25 cellular contexts compared by ENCODE assay signal in the genomic region with DNA sequence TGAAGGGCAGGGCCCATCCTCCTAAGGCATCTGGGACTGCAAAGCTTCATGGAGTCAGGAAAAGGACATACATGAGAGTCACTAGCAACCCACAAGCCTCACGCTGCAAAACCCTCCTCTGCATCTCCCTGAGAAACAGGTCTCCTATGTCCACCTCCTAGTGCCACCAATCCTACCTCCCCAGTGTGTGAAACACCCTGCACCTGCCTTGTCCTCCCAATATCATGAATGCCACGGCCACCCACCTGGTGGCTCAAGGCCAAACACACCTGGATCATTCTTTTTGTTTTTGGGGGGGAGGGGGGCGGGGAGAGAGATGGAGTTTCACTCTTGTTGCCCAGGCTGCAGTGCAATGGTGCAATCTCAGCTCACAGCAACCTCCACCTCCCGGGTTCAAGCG.
DNase-seq lines count a peak whose midpoint lies in the region; ATAC-seq lines count a peak whose summit lies in the region.
"Had no signal": no experiment of that assay in that cellular context is flagged by ENCODE, and none has a peak within 500 bp of the region (broad histone marks: within the 10 kb centered on the region; RNA-seq: fewer than 3 reads in every experiment).

No MANE protein-coding gene starts in this region.

- H4K8ac ChIP-seq in trophoblast cell (ENCODE audit: low read depth, low read length): no peak overlapping the region

- no peak overlapping the region for H3K4me3 Mint-ChIP-seq in activated T-cell treated with anti-CD3 and anti-CD28 coated beads, Interleukin-2, amount 50 U/mL, for 24 hours
- no peak overlapping the region for H3K4me3 Mint-ChIP-seq in T-helper 17 cell
- H3K4me3 Mint-ChIP-seq: activated CD4-positive, alpha-beta T cell treated with anti-CD3 and anti-CD28 coated beads, Interleukin-2, amount 10 ng/mL, durations not matched to agents 24 days and 14 days; immature natural killer cell; naive thymus-derived CD8-positive, alpha-beta T cell had no signal

- no peak overlapping the region for H4K12ac ChIP-seq in trophoblast cell (ENCODE audit: low read depth, low read length)

- peak overlapping the region; percentile 33 for H3K18ac ChIP-seq in trophoblast cell (ENCODE audit: low read length)

- H3K4ac ChIP-seq in trophoblast cell (ENCODE audit: low read depth, low read length): peak overlapping the region; percentile 19

- peaks cover 33 to 38% of the 10 kb centered on the region in 2 experiments for H3K36me3 ChIP-seq in trophoblast cell (ENCODE audit: control insufficient read depth in 1 of 2, insufficient read depth in 2 of 2, low read length in 2 of 2)
- H3K36me3 ChIP-seq: ovary had no signal

- no peak overlapping the region for H2BK120ac ChIP-seq in trophoblast cell (ENCODE audit: insufficient read depth, low read length, poor library complexity)

- H3K4me3 ChIP-seq in trophoblast cell (ENCODE audit: low read depth, low read length): no peak overlapping the region
- H3K4me3 ChIP-seq: body of pancreas, hepatocyte, ovary had no signal

- H4K91ac ChIP-seq in trophoblast cell (ENCODE audit: low read depth, low read length): no peak overlapping the region

- no peak for ATAC-seq in T-helper 17 cell
- ATAC-seq in HG03439 (IDR thresholded peaks at IDR 0.05; ENCODE audit: unreplicated experiment): no peak
- ATAC-seq: body of pancreas; esophagus mucosa; HCT116; left lobe of liver; naive thymus-derived CD8-positive, alpha-beta T cell had no signal

- no peak overlapping the region for H2BK12ac ChIP-seq in trophoblast cell (ENCODE audit: low read length)

- H3K27me3 ChIP-seq in trophoblast cell (ENCODE audit: insufficient read depth, low read length): no peaks in the 10 kb centered on the region
- H3K27me3 ChIP-seq: body of pancreas, hepatocyte, ovary had no signal

- no peak for DNase-seq in activated T-cell treated with anti-CD3 and anti-CD28 coated beads, Interleukin-2, amount 50 U/mL, for 24 hours
- DNase-seq in activated T-cell treated with anti-CD3 and anti-CD28 coated beads, Interleukin-2, amount 50 U/mL, for 1 hour: no peak
- DNase-seq in NCI-H1417 (lab: John Stamatoyannopoulos, UW) (peak in 2 of 3 experiments; percentile 81 to 94), T-helper 17 cell (no peak), trophoblast cell (no peak), NCI-H526 (lab: John Stamatoyannopoulos, UW) (no peak), NCI-H510A treated with DMSO at 0.1 percent for 48 hours (lab: John Stamatoyannopoulos, UW) (no peak)
- DNase-seq: activated CD4-positive, alpha-beta T cell treated with anti-CD3 and anti-CD28 coated beads, Interleukin-2, amount 10 ng/mL, durations not matched to agents 24 days and 14 days; body of pancreas; C1 segment of cervical spinal cord; effector CD4-positive, alpha-beta T cell; foreskin melanocyte; GDM1; immature natural killer cell; MV-4-11; naive thymus-derived CD8-positive, alpha-beta T cell; NCI-H2081 treated with DMSO at 0.1 percent for 48 hours; NCI-H524 treated with DMSO at 0.1 percent for 48 hours; ovary; SHP77 treated with DMSO at 0.1 percent for 48 hours had no signal

- H3K36me3 Mint-ChIP-seq in activated T-cell treated with anti-CD3 and anti-CD28 coated beads, Interleukin-2, amount 50 U/mL, for 24 hours (ENCODE audit: low read depth): peaks cover 78% of the 10 kb centered on the region
- H3K36me3 Mint-ChIP-seq in T-helper 17 cell (ENCODE audit: low read depth): peaks cover 4% of the 10 kb centered on the region

- H3K4me1 Mint-ChIP-seq in activated T-cell treated with anti-CD3 and anti-CD28 coated beads, Interleukin-2, amount 50 U/mL, for 24 hours (ENCODE audit: low read depth): peaks cover 22% of the 10 kb centered on the region
- H3K4me1 Mint-ChIP-seq in T-helper 17 cell: peaks cover 18% of the 10 kb centered on the region

- H3K9me3 Mint-ChIP-seq in activated T-cell treated with anti-CD3 and anti-CD28 coated beads, Interleukin-2, amount 50 U/mL, for 24 hours: no peaks in the 10 kb centered on the region
- H3K9me3 Mint-ChIP-seq: activated CD4-positive, alpha-beta T cell treated with anti-CD3 and anti-CD28 coated beads, Interleukin-2, amount 10 ng/mL, durations not matched to agents 24 days and 14 days; immature natural killer cell; naive thymus-derived CD8-positive, alpha-beta T cell had no signal

- no peak overlapping the region for H3K27ac ChIP-seq in trophoblast cell (ENCODE audit: low read depth, low read length)
- H3K27ac ChIP-seq: body of pancreas, hepatocyte, ovary had no signal

- H2AK5ac ChIP-seq in trophoblast cell (ENCODE audit: low read length): no peak overlapping the region

- H2AFZ ChIP-seq in trophoblast cell (ENCODE audit: insufficient read depth, low read length, poor library complexity): no peak overlapping the region
- H2AFZ ChIP-seq: hepatocyte had no signal

- peaks cover 0 to 2% of the 10 kb centered on the region in 2 experiments for H3K4me1 ChIP-seq in trophoblast cell (ENCODE audit: control insufficient read depth in 1 of 2, insufficient read depth in 2 of 2, low read length in 2 of 2)
- H3K4me1 ChIP-seq: body of pancreas had no signal

- peak overlapping the region; percentile 75 for H3K27ac Mint-ChIP-seq in activated T-cell treated with anti-CD3 and anti-CD28 coated beads, Interleukin-2, amount 50 U/mL, for 24 hours
- peak overlapping the region; percentile 29 for H3K27ac Mint-ChIP-seq in T-helper 17 cell
- H3K27ac Mint-ChIP-seq: activated CD4-positive, alpha-beta T cell treated with anti-CD3 and anti-CD28 coated beads, Interleukin-2, amount 10 ng/mL, durations not matched to agents 24 days and 14 days had no signal

- no peak overlapping the region for H2BK5ac ChIP-seq in trophoblast cell (ENCODE audit: low read depth, low read length, poor library complexity)

- no CpG with 5 or more reads among the region's 5 CpGs for WGBS in trophoblast cell (ENCODE audit: extremely low coverage, insufficient coverage, insufficient read length)

- peaks cover 4% of the 10 kb centered on the region for H3K79me2 ChIP-seq in trophoblast cell (ENCODE audit: control insufficient read depth, insufficient read depth, low read length, poor library complexity)

- no peak overlapping the region for H3K23ac ChIP-seq in trophoblast cell (ENCODE audit: low read length)

- H3K9ac ChIP-seq in trophoblast cell (ENCODE audit: low read length): no peak overlapping the region

- no peak overlapping the region for H3K4me2 ChIP-seq in trophoblast cell (ENCODE audit: low read length)
- H3K4me2 ChIP-seq: hepatocyte had no signal

- H3K79me1 ChIP-seq in trophoblast cell (ENCODE audit: low read length): no peaks in the 10 kb centered on the region

- no peaks in the 10 kb centered on the region for H3K27me3 Mint-ChIP-seq in activated T-cell treated with anti-CD3 and anti-CD28 coated beads, Interleukin-2, amount 50 U/mL, for 24 hours
- H3K27me3 Mint-ChIP-seq in T-helper 17 cell: no peaks in the 10 kb centered on the region
- H3K27me3 Mint-ChIP-seq: activated CD4-positive, alpha-beta T cell treated with anti-CD3 and anti-CD28 coated beads, Interleukin-2, amount 10 ng/mL, durations not matched to agents 24 days and 14 days; naive thymus-derived CD8-positive, alpha-beta T cell had no signal

- H3K9me3 ChIP-seq in T-helper 17 cell (ENCODE audit: control insufficient read depth, low read length, poor library complexity, severe bottlenecking): no peaks in the 10 kb centered on the region
- no peaks in the 10 kb centered on the region for H3K9me3 ChIP-seq in trophoblast cell (ENCODE audit: insufficient read depth, low read depth, low read length)
- H3K9me3 ChIP-seq: body of pancreas, ovary had no signal

- no peak overlapping the region for H3K14ac ChIP-seq in trophoblast cell (ENCODE audit: low read length)

Comparison
In these comparisons a context has a peak if more than half of its experiments do, and no peak if none do; other contexts are left out.
1. DNase-seq: peak in NCI-H1417 (2 of 3); none in activated T-cell treated with anti-CD3 and anti-CD28 coated beads, Interleukin-2, amount 50 U/mL, for 24 hours (single experiment), activated T-cell treated with anti-CD3 and anti-CD28 coated beads, Interleukin-2, amount 50 U/mL, for 1 hour (single experiment), T-helper 17 cell (0 of 3), trophoblast cell (0 of 2), NCI-H526 (0 of 2) and NCI-H510A treated with DMSO at 0.1 percent for 48 hours (single experiment).